Comparison of ENCODE assay signal across 8 cellular contexts in the genomic region with DNA sequence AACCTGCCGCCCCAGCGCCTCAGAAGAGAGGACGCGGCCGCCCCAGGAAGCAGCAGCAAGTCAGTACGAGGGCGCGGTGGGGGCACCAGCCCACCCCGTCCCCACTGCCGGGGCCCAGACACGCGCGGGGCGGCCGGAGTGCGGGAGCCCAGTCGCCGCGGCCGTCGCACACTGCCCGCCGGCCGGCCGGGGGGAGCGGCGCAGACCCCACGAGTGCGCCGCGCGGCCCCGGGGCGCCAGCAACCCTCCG. TPM values are rescaled to one million over a fixed set of nuclear protein-coding genes. Genes with fewer than 3 reads are reported as not detected.
DNase-seq lines count a peak whose midpoint lies in the region; FAIRE-seq and TF ChIP-seq lines count a peak whose summit lies in the region.
"Had no signal": no experiment of that assay in that cellular context is flagged by ENCODE, and none has a peak within 500 bp of the region (broad histone marks: within the 10 kb centered on the region; RNA-seq: fewer than 3 reads in every experiment).

No MANE protein-coding gene starts in this region.

- TF ChIP-seq POLR2A in lower leg skin (IDR thresholded peaks at IDR 0.05) = no peak

- no peak overlapping the region for H3K27ac Mint-ChIP-seq in CD4-positive, alpha-beta memory T cell

- H3K4me3 ChIP-seq in bronchial epithelial cell (ENCODE audit: low read depth, low read length) = peak overlapping the region; percentile 84
- H3K4me3 ChIP-seq in lower leg skin (ENCODE audit: low read depth, poor library complexity, severe bottlenecking) = peak overlapping the region; percentile 16
- peak overlapping the region in 4 of 5 donors; percentile 59 to 74 (median 72) for H3K4me3 ChIP-seq in subcutaneous abdominal adipose tissue (ENCODE audit: low read depth in 1 of 5, low read length in 5 of 5)
- no peak overlapping the region for H3K4me3 ChIP-seq in CD4-positive, alpha-beta memory T cell (ENCODE audit: low read length in 2 of 2)

- peaks cover 8 to 17% (median 14%) of the 10 kb centered on the region in 4 donors for H3K4me1 Mint-ChIP-seq in CD4-positive, alpha-beta memory T cell

- CTCF ChIA-PET in CD4-positive, alpha-beta memory T cell (lab: Charles Lee; ENCODE audit: partially characterized antibody) = no interaction called here

- peaks cover 0 to 3% of the 10 kb centered on the region in 2 donors for H3K36me3 Mint-ChIP-seq in CD4-positive, alpha-beta memory T cell

- peaks cover 35 to 45% of the 10 kb centered on the region in 2 donors for H3K27me3 Mint-ChIP-seq in CD4-positive, alpha-beta memory T cell

- TF ChIP-seq CTCF in bronchial epithelial cell (IDR thresholded peaks at IDR 0.05; ENCODE audit: insufficient read depth, low read length, severe bottlenecking) (no peak), lower leg skin (IDR thresholded peaks at IDR 0.05) (no peak)

- POLR2A ChIA-PET in CD4-positive, alpha-beta memory T cell (lab: Charles Lee; ENCODE audit: partially characterized antibody) = no interaction called here

- H3K27ac ChIP-seq in subcutaneous abdominal adipose tissue (ENCODE audit: low read depth, low read length) = no peak overlapping the region
- no peak overlapping the region for H3K27ac ChIP-seq in CD4-positive, alpha-beta memory T cell (ENCODE audit: low read depth, low read length)

- H3K4me1 ChIP-seq in subcutaneous abdominal adipose tissue (ENCODE audit: control insufficient read depth in 5 of 5, insufficient read depth in 5 of 5, low read length in 5 of 5) = peaks cover 6 to 38% (median 35%) of the 10 kb centered on the region in 5 donors
- H3K4me1 ChIP-seq in CD4-positive, alpha-beta memory T cell (ENCODE audit: insufficient read depth, low read length) = peaks cover 14% of the 10 kb centered on the region

- H3K9ac ChIP-seq in subcutaneous abdominal adipose tissue (ENCODE audit: low read length in 5 of 5) = no peak overlapping the region

- FAIRE-seq in bronchial epithelial cell (lab: Jason Lieb, UNC) = no peak

- no peak for TF ChIP-seq EP300 in Ishikawa (IDR thresholded peaks at IDR 0.05; ENCODE audit: borderline replicate concordance)

- H3K27me3 ChIP-seq in bronchial epithelial cell (ENCODE audit: control insufficient read depth, insufficient read depth, low read length) (no peaks in the 10 kb centered on the region), subcutaneous abdominal adipose tissue (ENCODE audit: control insufficient read depth in 5 of 5, insufficient read depth in 4 of 5, low read length in 5 of 5) (peaks cover 2 to 42% (median 20%) of the 10 kb centered on the region in 5 donors)
- H3K27me3 ChIP-seq in CD4-positive, alpha-beta memory T cell (ENCODE audit: insufficient read depth, low read length) = peaks cover 6% of the 10 kb centered on the region

- no peaks in the 10 kb centered on the region for H3K36me3 ChIP-seq in bronchial epithelial cell (ENCODE audit: control insufficient read depth, insufficient read depth, low read length)
- no peaks in the 10 kb centered on the region for H3K36me3 ChIP-seq in subcutaneous abdominal adipose tissue (ENCODE audit: control insufficient read depth in 5 of 5, insufficient read depth in 5 of 5, low read length in 5 of 5)
- no peaks in the 10 kb centered on the region for H3K36me3 ChIP-seq in CD4-positive, alpha-beta memory T cell (ENCODE audit: insufficient read depth, low read length)

- no peak for TF ChIP-seq RAD21 in Ishikawa (IDR thresholded peaks at IDR 0.05; ENCODE audit: low read depth)

- no peak for DNase-seq in bronchial epithelial cell (ENCODE audit: low read depth)
- no peak for DNase-seq in lower leg skin (ENCODE audit: low spot score in 2 of 2)
- no peak for DNase-seq in nucleus accumbens (lab: John Stamatoyannopoulos, UW)
- no peak for DNase-seq in CD4-positive, alpha-beta memory T cell
- no peak for DNase-seq in activated CD4-positive, alpha-beta T cell treated with anti-CD3 and anti-CD28 coated beads, Interleukin-2, amount 50 U/mL, for 1 hour

- no peaks in the 10 kb centered on the region for H3K9me3 ChIP-seq in subcutaneous abdominal adipose tissue (ENCODE audit: control insufficient read depth in 5 of 5, low read length in 5 of 5)
- no peaks in the 10 kb centered on the region for H3K9me3 ChIP-seq in CD4-positive, alpha-beta memory T cell (ENCODE audit: control insufficient read depth in 1 of 2, low read length in 2 of 2)

- intact Hi-C loops in lower leg skin (cut with DNase I; ENCODE audit: low total_unique reads) = no loop called here
- intact Hi-C loops in CD4-positive, alpha-beta memory T cell (cut with micrococcal nuclease) = no loop called here

- no peak overlapping the region for H3K4me3 Mint-ChIP-seq in CD4-positive, alpha-beta memory T cell

- WGBS in lower leg skin, 2 donors = 0% methylated on average over 1 to 24 of the region's 35 CpGs

- H3K9me3 Mint-ChIP-seq in CD4-positive, alpha-beta memory T cell = peaks cover 0 to 3% (median 0%) of the 10 kb centered on the region in 8 donors

TF ChIP-seq in Ishikawa, 13 proteins besides CTCF, POLR2A, EP300 and RAD21:
- TF ChIP-seq REST (IDR thresholded peaks at IDR 0.05; ENCODE audit: low read depth) (0 out of 2 replicates have a peak, but pooled peaks have one; percentile 23), FOXM1 (IDR thresholded peaks at IDR 0.05; ENCODE audit: borderline replicate concordance, low read depth) (no peak)

RNA-seq across cellular contexts. Expression of gene HMGA2, which starts 1.0 kb away (rescaled TPM):
- total RNA-seq in bronchial epithelial cell (8.3 and 21.1 TPM in 2 replicates), lower leg skin (under 1 TPM in 1 of 4 donors, not detected in 3; 0.23 TPM)
- total RNA-seq in CD4-positive, alpha-beta memory T cell = not detected
- polyA plus RNA-seq in CD4-positive, alpha-beta memory T cell = not detected
- total RNA-seq: NCI-H460 had no signal

Comparison
In these comparisons a context has a peak if more than half of its experiments do, and no peak if none do; other contexts are left out.
1. H3K4me3 ChIP-seq: peak in bronchial epithelial cell (single experiment), lower leg skin (single experiment) and subcutaneous abdominal adipose tissue (4 of 5); none in CD4-positive, alpha-beta memory T cell (0 of 2).